Comparison of ENCODE assay signal across 7 cellular contexts in the genomic region with DNA sequence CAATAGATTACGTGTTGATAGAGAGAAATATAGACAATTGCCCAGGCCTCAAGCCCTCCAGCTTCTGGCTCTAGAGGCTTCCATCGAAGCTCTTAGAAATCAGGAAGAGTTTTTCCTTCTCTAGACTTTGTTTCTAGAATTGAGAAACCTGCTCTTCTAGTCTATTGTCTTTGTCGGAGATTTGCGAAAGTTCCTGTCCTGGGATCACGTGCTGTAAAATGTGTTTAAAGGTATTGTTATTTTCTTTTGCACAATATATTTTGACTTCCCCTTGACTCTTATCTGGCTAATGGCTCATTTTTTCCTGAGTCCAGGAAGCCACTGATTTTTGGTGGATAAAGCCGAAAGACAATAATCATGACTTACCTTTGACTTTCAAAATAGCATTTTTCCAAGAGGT. TPM values are rescaled to one million over a fixed set of nuclear protein-coding genes. Genes with fewer than 3 reads are reported as not detected.
"Had no signal": no experiment of that assay in that cellular context is flagged by ENCODE, and none has a peak within 500 bp of the region (broad histone marks: within the 10 kb centered on the region; RNA-seq: fewer than 3 reads in every experiment).

No MANE protein-coding gene starts in this region.

- DNase-seq: IMR-90, KBM-7, KG1 had no signal

- H3K27ac ChIP-seq: HL-60 had no signal

- ATAC-seq: HepG2 had no signal

- FAIRE-seq: HepG2, HTR-8/SVneo had no signal

RNA-seq across cellular contexts. Expression of a gene that starts 32.1 kb away (rescaled TPM):
- total RNA-seq: HepG2 had no signal
- polyA plus RNA-seq: HepG2, IgD-negative memory B cell had no signal
